ENCODE assay signal across 28 cellular contexts in the genomic region with DNA sequence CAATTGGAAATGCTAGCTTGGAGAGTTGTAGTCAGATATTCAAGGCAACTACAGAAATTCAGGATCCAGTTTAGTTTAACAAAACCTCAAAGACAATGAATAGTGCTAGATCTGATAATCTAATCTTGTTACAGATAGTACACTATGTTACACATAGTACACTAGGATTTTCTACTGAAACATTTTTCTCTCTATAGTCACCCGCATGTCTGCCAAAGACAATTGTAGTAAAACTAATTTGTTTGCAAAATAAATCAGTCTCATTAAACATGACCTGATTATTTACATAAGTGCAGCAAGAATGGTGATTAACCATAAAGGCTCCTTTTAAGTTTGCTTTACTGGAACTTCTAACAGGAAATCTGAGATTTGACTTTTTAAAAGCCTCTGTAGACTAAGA. TPM values are rescaled to one million over a fixed set of nuclear protein-coding genes. Genes with fewer than 3 reads are reported as not detected.
DNase-seq lines count a peak whose midpoint lies in the region; ATAC-seq and TF ChIP-seq lines count a peak whose summit lies in the region.
"Had no signal": no experiment of that assay in that cellular context is flagged by ENCODE, and none has a peak within 500 bp of the region (broad histone marks: within the 10 kb centered on the region; RNA-seq: fewer than 3 reads in every experiment).

No MANE protein-coding gene starts in this region.

- H3K14ac ChIP-seq in IMR-90 (replicated peaks; ENCODE audit: low read depth, low read length) = no peak overlapping the region

- no peak for TF ChIP-seq RAD21 in IMR-90 (IDR thresholded peaks at IDR 0.05; ENCODE audit: low read length)

- H3K36me3 Mint-ChIP-seq in activated T-helper 2 cell treated with anti-CD3 and anti-CD28 coated beads, Interferon-gamma antibody, Interleukin-2, Interleukin-4, amounts not matched to agents 10 μg/mL and 5 μg/mL and 100 μg/mL, durations not matched to agents 14 hours and 24 hours and 36 hours (ENCODE audit: low read depth) = peaks cover 30% of the 10 kb centered on the region
- H3K36me3 Mint-ChIP-seq: activated naive CD4-positive, alpha-beta T cell treated with anti-CD3 and anti-CD28 coated beads, Interleukin-2, amount 10 ng/mL, durations not matched to agents 7 days and 5 days; CD4-positive, alpha-beta memory T cell had no signal

- H3K27ac Mint-ChIP-seq in activated T-helper 2 cell treated with anti-CD3 and anti-CD28 coated beads, Interferon-gamma antibody, Interleukin-2, Interleukin-4, amounts not matched to agents 10 μg/mL and 5 μg/mL and 100 μg/mL, durations not matched to agents 14 hours and 24 hours and 36 hours = peak overlapping the region; percentile 71
- H3K27ac Mint-ChIP-seq: activated CD8-positive, alpha-beta memory T cell treated with anti-CD3 and anti-CD28 coated beads, Interleukin-2, amount 10 ng/mL, durations not matched to agents 7 days and 5 days; activated naive CD4-positive, alpha-beta T cell treated with anti-CD3 and anti-CD28 coated beads, Interleukin-2, amount 10 ng/mL, durations not matched to agents 7 days and 5 days; CD4-positive, alpha-beta memory T cell; stimulated activated naive CD8-positive, alpha-beta T cell treated with anti-CD3 and anti-CD28 coated beads, Interleukin-15, Interleukin-2, amounts not matched to agents 100 ng/mL and 50 ng/mL, for 24 hours; T-helper 17 cell had no signal

- H2AFZ ChIP-seq in IMR-90 (replicated peaks; ENCODE audit: low read length, poor library complexity) = no peak overlapping the region

- no peak; the same call in 1 of the 2 replicates for ATAC-seq in IMR-90 (ENCODE audit: low read depth)
- ATAC-seq in HG02678 (IDR thresholded peaks at IDR 0.05; ENCODE audit: unreplicated experiment) = no peak
- ATAC-seq: activated CD8-positive, alpha-beta memory T cell treated with anti-CD3 and anti-CD28 coated beads, Interleukin-2, amount 10 ng/mL, durations not matched to agents 7 days and 5 days; right lobe of liver; T-helper 17 cell had no signal

- DNase-seq in IMR-90 (peak; percentile 1), fibroblast of gingiva (ENCODE audit: low read depth) (peak; percentile 6), renal cortical epithelial cell (ENCODE audit: low read depth) (peak; percentile 60), GM03348 (ENCODE audit: low spot score) (no peak), dermis blood vessel endothelial cell (no peak)
- DNase-seq in activated T-helper 2 cell treated with anti-CD3 and anti-CD28 coated beads, Interferon-gamma antibody, Interleukin-2, Interleukin-4, amounts not matched to agents 10 μg/mL and 5 μg/mL and 100 μg/mL, durations not matched to agents 14 hours and 24 hours and 36 hours (ENCODE audit: low spot score) = no peak
- DNase-seq: activated CD4-positive, alpha-beta T cell treated with anti-CD3 and anti-CD28 coated beads for 48 hours; activated CD8-positive, alpha-beta memory T cell treated with anti-CD3 and anti-CD28 coated beads, Interleukin-2, amount 10 ng/mL, durations not matched to agents 7 days and 5 days; activated naive CD4-positive, alpha-beta T cell treated with anti-CD3 and anti-CD28 coated beads, Interleukin-2, amount 10 ng/mL, durations not matched to agents 7 days and 5 days; anterior cingulate cortex; CD4-positive, alpha-beta memory T cell; cerebellar nuclear complex; hypothalamus; KBM-7; MV-4-11; NCI-H1694; NCI-H2171 treated with DMSO at 0.1 percent for 48 hours; NCI-H524 treated with DMSO at 0.1 percent for 48 hours; pancreas; right lobe of liver; T-helper 17 cell; tibial artery had no signal

- H2BK120ac ChIP-seq in IMR-90 (ENCODE audit: low read depth, low read length) = no peak overlapping the region

- dilution Hi-C loops in IMR-90 (cut with HindIII; ENCODE audit: low sequenced_read_pairs, unreplicated experiment) = no loop called here

- H3K9me1 ChIP-seq in IMR-90 (ENCODE audit: insufficient read depth, low read length) = no peaks in the 10 kb centered on the region

- H4K20me1 ChIP-seq in IMR-90 (ENCODE audit: insufficient read depth, low read length) = no peaks in the 10 kb centered on the region

- H2BK20ac ChIP-seq in IMR-90 (ENCODE audit: low read depth, low read length) = no peak overlapping the region

- H2AK5ac ChIP-seq in IMR-90 (ENCODE audit: low read depth, low read length) = no peak overlapping the region

- TF ChIP-seq POLR2A in IMR-90 (IDR thresholded peaks at IDR 0.05; ENCODE audit: low read depth, low read length) = no peak

- BruUV-seq in IMR-90 (replicated peaks; lab: Mats Ljungman, UMichigan) = no TSS peak

- POLR2A ChIA-PET in IMR-90 (lab: Charles Lee; ENCODE audit: unreplicated experiment) = no interaction called here

- no peak overlapping the region for H3K9ac ChIP-seq in IMR-90 (ENCODE audit: low read depth, low read length)

- no peaks in the 10 kb centered on the region; the same call in 1 of the 2 replicates for H3K27me3 ChIP-seq in IMR-90 (ENCODE audit: control insufficient read depth, insufficient read depth, low read length)
- H3K27me3 ChIP-seq: pancreas, right lobe of liver, tibial artery had no signal

- H3K9me3 Mint-ChIP-seq in activated T-helper 2 cell treated with anti-CD3 and anti-CD28 coated beads, Interferon-gamma antibody, Interleukin-2, Interleukin-4, amounts not matched to agents 10 μg/mL and 5 μg/mL and 100 μg/mL, durations not matched to agents 14 hours and 24 hours and 36 hours = peaks cover 54% of the 10 kb centered on the region
- H3K9me3 Mint-ChIP-seq: stimulated activated naive CD8-positive, alpha-beta T cell treated with anti-CD3 and anti-CD28 coated beads, Interleukin-15, Interleukin-2, amounts not matched to agents 100 ng/mL and 50 ng/mL, for 24 hours had no signal

- H3K56ac ChIP-seq in IMR-90 (ENCODE audit: extremely low read depth, insufficient read depth, low read length) = no peak overlapping the region

- H3K4me3 Mint-ChIP-seq in activated T-helper 2 cell treated with anti-CD3 and anti-CD28 coated beads, Interferon-gamma antibody, Interleukin-2, Interleukin-4, amounts not matched to agents 10 μg/mL and 5 μg/mL and 100 μg/mL, durations not matched to agents 14 hours and 24 hours and 36 hours (ENCODE audit: low read depth) = peak overlapping the region; percentile 26
- H3K4me3 Mint-ChIP-seq: activated CD8-positive, alpha-beta memory T cell treated with anti-CD3 and anti-CD28 coated beads, Interleukin-2, amount 10 ng/mL, durations not matched to agents 7 days and 5 days; activated naive CD4-positive, alpha-beta T cell treated with anti-CD3 and anti-CD28 coated beads, Interleukin-2, amount 10 ng/mL, durations not matched to agents 7 days and 5 days; CD4-positive, alpha-beta memory T cell; stimulated activated naive CD8-positive, alpha-beta T cell treated with anti-CD3 and anti-CD28 coated beads, Interleukin-15, Interleukin-2, amounts not matched to agents 100 ng/mL and 50 ng/mL, for 24 hours; T-helper 17 cell had no signal

- no peak overlapping the region for H2BK5ac ChIP-seq in IMR-90 (ENCODE audit: low read depth, low read length, poor library complexity, severe bottlenecking)

- no peak overlapping the region for H2AK9ac ChIP-seq in IMR-90 (replicated peaks; ENCODE audit: low read depth, low read length, poor library complexity)

- CTCF ChIA-PET in IMR-90 (lab: Yijun Ruan, JAX) = no interaction called here

- intact Hi-C loops in IMR-90 (cut with micrococcal nuclease) = no loop called here
- intact Hi-C loops in activated T-helper 2 cell treated with anti-CD3 and anti-CD28 coated beads, Interferon-gamma antibody, Interleukin-2, Interleukin-4, amounts not matched to agents 10 μg/mL and 5 μg/mL and 100 μg/mL, durations not matched to agents 14 hours and 24 hours and 36 hours (cut with micrococcal nuclease) = no loop called here

- H3K4me3 ChIP-seq in IMR-90 (ENCODE audit: insufficient read depth, low read depth, low read length) = no peak overlapping the region
- H3K4me3 ChIP-seq: pancreas, right lobe of liver, SK-N-MC, tibial artery had no signal

- no peaks in the 10 kb centered on the region for H3K79me1 ChIP-seq in IMR-90 (ENCODE audit: low read depth in 1 of 2, low read length in 2 of 2)

- no peaks in the 10 kb centered on the region for H3K9me3 ChIP-seq in IMR-90 (ENCODE audit: control insufficient read depth, insufficient read depth, low read length)
- H3K9me3 ChIP-seq: pancreas, right lobe of liver, tibial artery had no signal

- H4K8ac ChIP-seq in IMR-90 (ENCODE audit: low read depth in 2 of 2, low read length in 2 of 2) = no peak overlapping the region

- H3K18ac ChIP-seq in IMR-90 (ENCODE audit: low read depth, low read length) = no peak overlapping the region

- WGBS in IMR-90 (ENCODE audit: extremely low coverage in 2 of 2, insufficient read length in 1 of 2), 2 experiments = no CpG with 5 or more reads among the region's 1 CpG

- H2BK15ac ChIP-seq in IMR-90 (ENCODE audit: low read depth, low read length) = no peak overlapping the region

- H4K5ac ChIP-seq in IMR-90 (ENCODE audit: low read depth, low read length) = no peak overlapping the region

- no peak overlapping the region for H3K4ac ChIP-seq in IMR-90 (ENCODE audit: low read depth, low read length)

- no peaks in the 10 kb centered on the region for H3K36me3 ChIP-seq in IMR-90 (ENCODE audit: control insufficient read depth, insufficient read depth, low read length)
- H3K36me3 ChIP-seq: pancreas, right lobe of liver, tibial artery had no signal

- in situ Hi-C loops in IMR-90 (cut with MboI; ENCODE audit: low sequenced_read_pairs) = no loop called here

- no peak overlapping the region for H4K91ac ChIP-seq in IMR-90 (ENCODE audit: insufficient read depth, low read depth, low read length)

- no peak overlapping the region for H3K23ac ChIP-seq in IMR-90 (ENCODE audit: low read depth, low read length)

- H3K27me3 Mint-ChIP-seq in activated T-helper 2 cell treated with anti-CD3 and anti-CD28 coated beads, Interferon-gamma antibody, Interleukin-2, Interleukin-4, amounts not matched to agents 10 μg/mL and 5 μg/mL and 100 μg/mL, durations not matched to agents 14 hours and 24 hours and 36 hours (ENCODE audit: low read depth) = peaks cover 2% of the 10 kb centered on the region
- H3K27me3 Mint-ChIP-seq: T-helper 17 cell had no signal

- H3K4me1 ChIP-seq in IMR-90 (ENCODE audit: control insufficient read depth, insufficient read depth, low read length) = no peaks in the 10 kb centered on the region
- H3K4me1 ChIP-seq: right lobe of liver, tibial artery had no signal

- H3K4me2 ChIP-seq in IMR-90 (ENCODE audit: low read depth, low read length) = no peak overlapping the region

- H3K4me1 Mint-ChIP-seq in activated T-helper 2 cell treated with anti-CD3 and anti-CD28 coated beads, Interferon-gamma antibody, Interleukin-2, Interleukin-4, amounts not matched to agents 10 μg/mL and 5 μg/mL and 100 μg/mL, durations not matched to agents 14 hours and 24 hours and 36 hours (ENCODE audit: low read depth) = peaks cover 19% of the 10 kb centered on the region
- H3K4me1 Mint-ChIP-seq: activated naive CD4-positive, alpha-beta T cell treated with anti-CD3 and anti-CD28 coated beads, Interleukin-2, amount 10 ng/mL, durations not matched to agents 7 days and 5 days; CD4-positive, alpha-beta memory T cell had no signal

- H3K27ac ChIP-seq in IMR-90 (ENCODE audit: insufficient read depth, low read length) = no peak overlapping the region
- H3K27ac ChIP-seq: pancreas, right lobe of liver, RWPE1, SK-N-MC, tibial artery had no signal

- no peak for TF ChIP-seq CTCF in IMR-90 (conservative IDR thresholded peaks at IDR 0.05; ENCODE audit: low read depth, low read length)

RNA-seq across cellular contexts. Expression of a gene that starts 52.0 kb away (rescaled TPM):
- total RNA-seq in IMR-90 (2012; rRNA removed) = not detected in 2 replicates
- polyA plus RNA-seq in IMR-90 (2012; rRNA removed) = not detected in 2 replicates
- polyA plus RNA-seq in IMR-90 (2012; cell fraction: cytosol; rRNA removed) = not detected in 2 replicates
- polyA plus RNA-seq in IMR-90 (2012; cell fraction: nucleus; rRNA removed; ENCODE audit: low replicate concordance) = not detected in 2 replicates
- 0.21 and 0.28 TPM in 2 replicates for total RNA-seq in activated T-helper 2 cell treated with anti-CD3 and anti-CD28 coated beads, Interferon-gamma antibody, Interleukin-2, Interleukin-4, amounts not matched to agents 10 μg/mL and 5 μg/mL and 100 μg/mL, durations not matched to agents 14 hours and 24 hours and 36 hours
- 2.7 and 2.8 TPM in 2 replicates for total RNA-seq in renal cortical epithelial cell
- total RNA-seq in dermis blood vessel endothelial cell = not detected in 2 replicates
- total RNA-seq: CD4-positive, alpha-beta memory T cell; HT1080 had no signal
- polyA plus RNA-seq: CD4-positive, alpha-beta memory T cell; neural cell had no signal

Comparison
In these comparisons a context has a peak if more than half of its experiments do, and no peak if none do; other contexts are left out.
1. DNase-seq: peak in IMR-90 (single experiment), fibroblast of gingiva (single experiment) and renal cortical epithelial cell (single experiment); none in activated T-helper 2 cell treated with anti-CD3 and anti-CD28 coated beads, Interferon-gamma antibody, Interleukin-2, Interleukin-4, amounts not matched to agents 10 μg/mL and 5 μg/mL and 100 μg/mL, durations not matched to agents 14 hours and 24 hours and 36 hours (single experiment), GM03348 (single experiment) and dermis blood vessel endothelial cell (single experiment).